Comparison of ENCODE assay signal across 9 cellular contexts in the genomic region with DNA sequence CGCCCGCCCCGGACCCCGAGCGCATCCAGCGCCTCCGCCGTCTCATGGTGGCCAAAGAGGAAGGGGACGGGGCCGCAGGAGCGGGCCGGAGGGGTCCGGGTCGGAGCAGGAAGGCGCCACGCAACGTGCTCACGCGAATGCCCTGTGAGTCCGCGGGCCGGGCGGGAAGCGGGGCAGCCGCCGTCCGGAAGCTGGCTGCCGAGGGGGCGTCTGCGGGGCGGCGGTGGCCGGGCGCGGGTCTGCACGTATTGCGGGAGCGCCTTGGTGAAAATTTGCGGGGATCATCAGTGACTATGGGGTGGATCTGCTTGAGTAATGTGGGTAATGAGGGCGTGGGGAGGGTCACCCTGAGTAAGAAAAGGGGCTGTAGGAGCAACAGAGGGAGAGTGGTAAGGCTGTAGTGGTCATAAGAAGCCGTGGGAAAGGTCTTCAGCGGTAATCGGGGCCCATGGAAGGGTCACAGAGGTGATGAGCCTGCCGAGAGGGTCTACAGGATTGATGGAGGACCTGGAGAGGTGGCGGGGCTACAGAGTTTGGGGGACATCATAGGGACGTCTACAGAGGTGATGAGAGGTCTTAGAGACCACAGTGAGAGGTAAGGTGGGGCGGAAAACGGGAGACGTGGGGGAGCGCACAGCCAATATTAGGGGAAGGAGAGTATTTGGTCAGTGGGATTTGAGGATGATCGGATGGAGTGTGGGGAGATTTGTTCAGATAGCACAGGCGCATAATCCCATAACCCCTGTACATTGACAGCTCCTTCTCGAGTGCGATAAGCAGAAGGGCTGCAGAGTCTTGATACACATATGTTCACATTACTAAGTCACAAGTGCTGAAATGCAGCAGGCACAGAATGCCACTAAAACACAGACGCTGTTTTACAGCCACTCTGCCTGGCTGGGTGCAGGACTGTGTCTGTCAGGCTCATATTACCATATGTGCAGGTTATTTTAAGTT. TPM values are rescaled to one million over a fixed set of nuclear protein-coding genes. Genes with fewer than 3 reads are reported as not detected.
A peak's percentile ranks its signal among the peaks of the same experiment; 100 is the strongest.
DNase-seq lines count a peak whose midpoint lies in the region; ATAC-seq, FAIRE-seq and TF ChIP-seq lines count a peak whose summit lies in the region.
"Had no signal": no experiment of that assay in that cellular context is flagged by ENCODE, and none has a peak within 500 bp of the region (broad histone marks: within the 10 kb centered on the region; RNA-seq: fewer than 3 reads in every experiment).

No MANE protein-coding gene starts in this region.

- H3K4me3 ChIP-seq in pancreas: peak overlapping the region; percentile 71 to 92 (median 76)

- peaks cover 0 to 7% (median 3%) of the 10 kb centered on the region in 3 donors for H3K4me1 ChIP-seq in pancreas

- no peaks in the 10 kb centered on the region for H3K9me3 Mint-ChIP-seq in IgD-negative memory B cell
- H3K9me3 Mint-ChIP-seq in activated T-cell treated with anti-CD3 and anti-CD28 coated beads, Interleukin-2, amount 50 U/mL, for 4 hours: no peaks in the 10 kb centered on the region

- peaks cover 16 to 20% (median 17%) of the 10 kb centered on the region in 3 donors for H3K4me1 Mint-ChIP-seq in IgD-negative memory B cell
- peaks cover 37% of the 10 kb centered on the region for H3K4me1 Mint-ChIP-seq in activated T-cell treated with anti-CD3 and anti-CD28 coated beads, Interleukin-2, amount 50 U/mL, for 4 hours (ENCODE audit: low read depth)

- peak overlapping the region; percentile 75 to 98 (median 92) for H3K4me3 Mint-ChIP-seq in IgD-negative memory B cell
- peak overlapping the region; percentile 95 for H3K4me3 Mint-ChIP-seq in activated T-cell treated with anti-CD3 and anti-CD28 coated beads, Interleukin-2, amount 50 U/mL, for 4 hours

- ATAC-seq in GM21423 (IDR thresholded peaks at IDR 0.05; ENCODE audit: unreplicated experiment) (peak; percentile 35), pancreas (peak in 3 of 4 donors; percentile 1 to 2 (median 2))
- peak; percentile 35 to 36 for ATAC-seq in activated T-cell treated with anti-CD3 and anti-CD28 coated beads, Interleukin-2, amount 50 U/mL, for 4 hours

- 3 to 5% methylated on average over 46 to 55 of the region's 55 CpGs for WGBS in pancreas, 2 donors

- no peaks in the 10 kb centered on the region for H3K27me3 Mint-ChIP-seq in IgD-negative memory B cell
- no peaks in the 10 kb centered on the region for H3K27me3 Mint-ChIP-seq in activated T-cell treated with anti-CD3 and anti-CD28 coated beads, Interleukin-2, amount 50 U/mL, for 4 hours (ENCODE audit: low read depth)

- intact Hi-C loops in pancreas (cut with DNase I): no loop called here

- no peaks in the 10 kb centered on the region for H3K9me3 ChIP-seq in pancreas

- no peaks in the 10 kb centered on the region for H3K27me3 ChIP-seq in pancreas

- H3K36me3 ChIP-seq in pancreas: no peaks in the 10 kb centered on the region

- peaks cover 2% of the 10 kb centered on the region for H3K36me3 Mint-ChIP-seq in IgD-negative memory B cell
- peaks cover 7% of the 10 kb centered on the region for H3K36me3 Mint-ChIP-seq in activated T-cell treated with anti-CD3 and anti-CD28 coated beads, Interleukin-2, amount 50 U/mL, for 4 hours (ENCODE audit: insufficient read depth)

- no peak for FAIRE-seq in pancreas (lab: Jason Lieb, UNC)
- FAIRE-seq: TTC549 had no signal

- H3K27ac Mint-ChIP-seq in IgD-negative memory B cell: peak overlapping the region in 2 of 3 donors; percentile 24 to 94

- H3K27ac ChIP-seq in pancreas: no peak overlapping the region

- TF ChIP-seq CTCF in pancreas (IDR thresholded peaks at IDR 0.05): no peak

- DNase-seq in DMS 273 treated with DMSO at 0.1 percent for 48 hours (lab: John Stamatoyannopoulos, UW) (peak; percentile 44), glomerular visceral epithelial cell (ENCODE audit: extremely low spot score) (peak; percentile 22), pancreas (peak in 4 of 6 donors; percentile 14 to 79 (median 52)), NCI-H526 treated with DMSO at 0.1 percent for 48 hours (lab: John Stamatoyannopoulos, UW) (no peak), OCI-M2 (lab: John Stamatoyannopoulos, UW; ENCODE audit: unreplicated experiment) (no peak)
- no peak for DNase-seq in activated T-cell treated with anti-CD3 and anti-CD28 coated beads, Interleukin-2, amount 50 U/mL, for 4 hours

RNA-seq across cellular contexts. Expression of a gene that starts 0.8 kb away (rescaled TPM):
- 0.64 TPM for polyA plus RNA-seq in IgD-negative memory B cell
- total RNA-seq in activated T-cell treated with anti-CD3 and anti-CD28 coated beads, Interleukin-2, amount 50 U/mL, for 4 hours: 1 to 10 TPM; 4.9 to 5.9 (median 5.5) TPM
- total RNA-seq in pancreas: 1 to 10 TPM; 1.5 to 2.7 (median 1.6) TPM
- polyA plus RNA-seq in pancreas: 1 to 10 TPM in 1 of 2 donors, under 1 TPM in 1; 0.57 to 1.2 TPM

RNA-seq across cellular contexts. Expression of a gene that starts 13.1 kb away (rescaled TPM):
- 12.7 TPM for polyA plus RNA-seq in IgD-negative memory B cell
- 10 to 100 TPM; 28.3 to 34.3 (median 31.5) TPM for total RNA-seq in activated T-cell treated with anti-CD3 and anti-CD28 coated beads, Interleukin-2, amount 50 U/mL, for 4 hours
- 10 to 100 TPM in 1 of 6 donors, 1 to 10 TPM in 5; 6.8 to 10.8 (median 9.1) TPM for total RNA-seq in pancreas
- polyA plus RNA-seq in pancreas: 1 to 10 TPM; 5.7 to 6.0 TPM

Comparison
In these comparisons a context has a peak if more than half of its experiments do, and no peak if none do; other contexts are left out.
1. DNase-seq: peak in DMS 273 treated with DMSO at 0.1 percent for 48 hours (single experiment), glomerular visceral epithelial cell (single experiment) and pancreas (4 of 6); none in activated T-cell treated with anti-CD3 and anti-CD28 coated beads, Interleukin-2, amount 50 U/mL, for 4 hours (single experiment), NCI-H526 treated with DMSO at 0.1 percent for 48 hours (single experiment) and OCI-M2 (single experiment).
2. Peak in every context shown above with its lines, with median percentiles within 50 percentile points of each other: ATAC-seq.